ENCODE assay signal across 1 cellular context in the genomic region with DNA sequence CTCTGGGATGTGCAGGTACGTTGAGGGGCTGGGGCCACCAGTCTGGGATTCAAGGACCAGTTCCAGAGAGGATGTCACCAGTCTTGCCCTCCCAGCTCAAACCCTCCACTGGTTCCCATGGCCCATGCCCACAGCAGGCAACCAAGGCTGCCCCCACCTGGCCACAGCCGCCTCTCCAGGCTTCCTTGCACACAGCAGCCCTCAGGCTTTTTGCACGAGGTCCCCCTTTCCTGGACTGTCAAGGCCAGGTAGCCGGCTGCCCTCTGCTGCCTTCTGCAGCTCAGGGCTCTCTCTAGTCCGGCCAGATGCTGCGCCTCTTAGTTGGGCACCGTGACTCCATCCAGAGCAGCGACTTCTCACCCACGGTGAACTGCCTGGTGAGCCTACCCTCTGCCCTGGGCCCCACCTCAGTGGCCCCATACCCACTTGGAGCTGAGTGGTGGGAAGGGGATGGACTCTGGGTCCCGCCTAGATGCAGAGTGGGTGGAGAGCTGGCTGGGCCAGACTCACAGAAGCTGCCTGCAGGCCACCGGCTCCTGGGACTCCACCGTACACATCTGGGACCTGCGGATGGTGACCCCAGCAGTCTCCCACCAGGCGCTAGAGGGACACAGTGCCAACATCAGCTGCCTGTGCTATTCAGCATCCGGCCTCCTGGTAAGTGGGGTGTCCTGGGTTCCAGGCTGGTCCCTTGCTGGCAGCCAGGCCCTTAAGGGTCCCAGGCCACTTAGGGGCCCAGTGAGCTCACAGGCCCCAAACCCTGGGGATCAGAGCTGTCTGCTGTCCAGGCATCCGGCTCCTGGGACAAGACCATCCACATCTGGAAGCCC.
TF ChIP-seq lines count a peak whose summit lies in the region.

No MANE protein-coding gene starts in this region.

TF ChIP-seq in HepG2, 621 proteins besides CTCF, POLR2A, EP300 and RAD21 (continued from another document and continues in another):
- TF ChIP-seq MLXIP (CRISPR knock-in tag; IDR thresholded peaks at IDR 0.05; ENCODE audit: borderline replicate concordance) (no peak), RFX3 (CRISPR knock-in tag; IDR thresholded peaks at IDR 0.05) (no peak), GATAD1 (CRISPR knock-in tag; IDR thresholded peaks at IDR 0.05) (0 out of 2 replicates have a peak, but pooled peaks have one; percentile 8), HNF4A (CRISPR knock-in tag; IDR thresholded peaks at IDR 0.05) (no peak), SOX6 (IDR thresholded peaks at IDR 0.05) (no peak), SOX6 (CRISPR knock-in tag; IDR thresholded peaks at IDR 0.05) (no peak; the same call in 1 of the 2 replicates), ZBTB21 (CRISPR knock-in tag; IDR thresholded peaks at IDR 0.05) (no peak), FOSL2 (CRISPR knock-in tag; IDR thresholded peaks at IDR 0.05) (no peak), ZNF552 (CRISPR knock-in tag; IDR thresholded peaks at IDR 0.05; ENCODE audit: borderline replicate concordance) (no peak), ZNF382 (CRISPR knock-in tag; IDR thresholded peaks at IDR 0.05; ENCODE audit: borderline replicate concordance) (no peak), JDP2 (CRISPR knock-in tag; IDR thresholded peaks at IDR 0.05; ENCODE audit: borderline replicate concordance) (no peak), POLR2G (IDR thresholded peaks at IDR 0.05; ENCODE audit: low read depth, low read length) (peak; percentile 16), TBL1XR1 (IDR thresholded peaks at IDR 0.05; ENCODE audit: borderline replicate concordance, low read length, partially characterized antibody) (no peak), ZNF607 (CRISPR knock-in tag; IDR thresholded peaks at IDR 0.05; ENCODE audit: borderline replicate concordance) (no peak), ZNF558 (CRISPR knock-in tag; IDR thresholded peaks at IDR 0.05; ENCODE audit: borderline replicate concordance) (no peak), FLYWCH1 (CRISPR knock-in tag; IDR thresholded peaks at IDR 0.05) (no peak), NFE2L1 (CRISPR knock-in tag; IDR thresholded peaks at IDR 0.05; ENCODE audit: borderline replicate concordance) (no peak), PPARG (CRISPR knock-in tag; conservative IDR thresholded peaks at IDR 0.05) (no peak), KMT2A (CRISPR knock-in tag; IDR thresholded peaks at IDR 0.05) (0 out of 2 replicates have a peak, but pooled peaks have one; percentile 3), ELK4 (CRISPR knock-in tag; IDR thresholded peaks at IDR 0.05; ENCODE audit: borderline replicate concordance) (no peak), CC2D1A (CRISPR knock-in tag; IDR thresholded peaks at IDR 0.05) (no peak)
- TF ChIP-seq, protein P1, sequence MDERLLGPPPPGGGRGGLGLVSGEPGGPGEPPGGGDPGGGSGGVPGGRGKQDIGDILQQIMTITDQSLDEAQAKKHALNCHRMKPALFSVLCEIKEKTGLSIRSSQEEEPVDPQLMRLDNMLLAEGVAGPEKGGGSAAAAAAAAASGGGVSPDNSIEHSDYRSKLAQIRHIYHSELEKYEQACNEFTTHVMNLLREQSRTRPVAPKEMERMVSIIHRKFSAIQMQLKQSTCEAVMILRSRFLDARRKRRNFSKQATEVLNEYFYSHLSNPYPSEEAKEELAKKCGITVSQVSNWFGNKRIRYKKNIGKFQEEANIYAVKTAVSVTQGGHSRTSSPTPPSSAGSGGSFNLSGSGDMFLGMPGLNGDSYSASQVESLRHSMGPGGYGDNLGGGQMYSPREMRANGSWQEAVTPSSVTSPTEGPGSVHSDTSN (CRISPR knock-in tag; IDR thresholded peaks at IDR 0.05): no peak
- TF ChIP-seq, protein P2, sequence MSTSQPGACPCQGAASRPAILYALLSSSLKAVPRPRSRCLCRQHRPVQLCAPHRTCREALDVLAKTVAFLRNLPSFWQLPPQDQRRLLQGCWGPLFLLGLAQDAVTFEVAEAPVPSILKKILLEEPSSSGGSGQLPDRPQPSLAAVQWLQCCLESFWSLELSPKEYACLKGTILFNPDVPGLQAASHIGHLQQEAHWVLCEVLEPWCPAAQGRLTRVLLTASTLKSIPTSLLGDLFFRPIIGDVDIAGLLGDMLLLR (CRISPR knock-in tag; IDR thresholded peaks at IDR 0.05): 0 out of 2 replicates have a peak, but pooled peaks have one; percentile 8
- TF ChIP-seq, protein P3, sequence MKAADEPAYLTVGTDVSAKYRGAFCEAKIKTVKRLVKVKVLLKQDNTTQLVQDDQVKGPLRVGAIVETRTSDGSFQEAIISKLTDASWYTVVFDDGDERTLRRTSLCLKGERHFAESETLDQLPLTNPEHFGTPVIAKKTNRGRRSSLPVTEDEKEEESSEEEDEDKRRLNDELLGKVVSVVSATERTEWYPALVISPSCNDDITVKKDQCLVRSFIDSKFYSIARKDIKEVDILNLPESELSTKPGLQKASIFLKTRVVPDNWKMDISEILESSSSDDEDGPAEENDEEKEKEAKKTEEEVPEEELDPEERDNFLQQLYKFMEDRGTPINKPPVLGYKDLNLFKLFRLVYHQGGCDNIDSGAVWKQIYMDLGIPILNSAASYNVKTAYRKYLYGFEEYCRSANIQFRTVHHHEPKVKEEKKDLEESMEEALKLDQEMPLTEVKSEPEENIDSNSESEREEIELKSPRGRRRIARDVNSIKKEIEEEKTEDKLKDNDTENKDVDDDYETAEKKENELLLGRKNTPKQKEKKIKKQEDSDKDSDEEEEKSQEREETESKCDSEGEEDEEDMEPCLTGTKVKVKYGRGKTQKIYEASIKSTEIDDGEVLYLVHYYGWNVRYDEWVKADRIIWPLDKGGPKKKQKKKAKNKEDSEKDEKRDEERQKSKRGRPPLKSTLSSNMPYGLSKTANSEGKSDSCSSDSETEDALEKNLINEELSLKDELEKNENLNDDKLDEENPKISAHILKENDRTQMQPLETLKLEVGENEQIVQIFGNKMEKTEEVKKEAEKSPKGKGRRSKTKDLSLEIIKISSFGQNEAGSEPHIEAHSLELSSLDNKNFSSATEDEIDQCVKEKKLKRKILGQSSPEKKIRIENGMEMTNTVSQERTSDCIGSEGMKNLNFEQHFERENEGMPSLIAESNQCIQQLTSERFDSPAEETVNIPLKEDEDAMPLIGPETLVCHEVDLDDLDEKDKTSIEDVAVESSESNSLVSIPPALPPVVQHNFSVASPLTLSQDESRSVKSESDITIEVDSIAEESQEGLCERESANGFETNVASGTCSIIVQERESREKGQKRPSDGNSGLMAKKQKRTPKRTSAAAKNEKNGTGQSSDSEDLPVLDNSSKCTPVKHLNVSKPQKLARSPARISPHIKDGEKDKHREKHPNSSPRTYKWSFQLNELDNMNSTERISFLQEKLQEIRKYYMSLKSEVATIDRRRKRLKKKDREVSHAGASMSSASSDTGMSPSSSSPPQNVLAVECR (CRISPR knock-in tag; IDR thresholded peaks at IDR 0.05; ENCODE audit: borderline replicate concordance): no peak; the same call in 1 of the 2 replicates
- TF ChIP-seq, protein P4, sequence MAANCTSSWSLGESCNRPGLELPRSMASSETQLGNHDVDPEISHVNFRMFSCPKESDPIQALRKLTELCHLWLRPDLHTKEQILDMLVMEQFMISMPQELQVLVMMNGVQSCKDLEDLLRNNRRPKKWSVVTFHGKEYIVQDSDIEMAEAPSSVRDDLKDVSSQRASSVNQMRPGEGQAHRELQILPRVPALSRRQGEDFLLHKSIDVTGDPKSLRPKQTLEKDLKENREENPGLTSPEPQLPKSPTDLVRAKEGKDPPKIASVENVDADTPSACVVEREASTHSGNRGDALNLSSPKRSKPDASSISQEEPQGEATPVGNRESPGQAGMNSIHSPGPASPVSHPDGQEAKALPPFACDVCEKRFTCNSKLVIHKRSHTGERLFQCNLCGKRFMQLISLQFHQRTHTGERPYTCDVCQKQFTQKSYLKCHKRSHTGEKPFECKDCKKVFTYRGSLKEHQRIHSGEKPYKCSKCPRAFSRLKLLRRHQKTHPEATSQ (CRISPR knock-in tag; IDR thresholded peaks at IDR 0.05; ENCODE audit: borderline replicate concordance): no peak
- TF ChIP-seq, protein P5, sequence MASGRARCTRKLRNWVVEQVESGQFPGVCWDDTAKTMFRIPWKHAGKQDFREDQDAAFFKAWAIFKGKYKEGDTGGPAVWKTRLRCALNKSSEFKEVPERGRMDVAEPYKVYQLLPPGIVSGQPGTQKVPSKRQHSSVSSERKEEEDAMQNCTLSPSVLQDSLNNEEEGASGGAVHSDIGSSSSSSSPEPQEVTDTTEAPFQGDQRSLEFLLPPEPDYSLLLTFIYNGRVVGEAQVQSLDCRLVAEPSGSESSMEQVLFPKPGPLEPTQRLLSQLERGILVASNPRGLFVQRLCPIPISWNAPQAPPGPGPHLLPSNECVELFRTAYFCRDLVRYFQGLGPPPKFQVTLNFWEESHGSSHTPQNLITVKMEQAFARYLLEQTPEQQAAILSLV (CRISPR knock-in tag; IDR thresholded peaks at IDR 0.05; ENCODE audit: borderline replicate concordance): no peak
- TF ChIP-seq, protein P6, sequence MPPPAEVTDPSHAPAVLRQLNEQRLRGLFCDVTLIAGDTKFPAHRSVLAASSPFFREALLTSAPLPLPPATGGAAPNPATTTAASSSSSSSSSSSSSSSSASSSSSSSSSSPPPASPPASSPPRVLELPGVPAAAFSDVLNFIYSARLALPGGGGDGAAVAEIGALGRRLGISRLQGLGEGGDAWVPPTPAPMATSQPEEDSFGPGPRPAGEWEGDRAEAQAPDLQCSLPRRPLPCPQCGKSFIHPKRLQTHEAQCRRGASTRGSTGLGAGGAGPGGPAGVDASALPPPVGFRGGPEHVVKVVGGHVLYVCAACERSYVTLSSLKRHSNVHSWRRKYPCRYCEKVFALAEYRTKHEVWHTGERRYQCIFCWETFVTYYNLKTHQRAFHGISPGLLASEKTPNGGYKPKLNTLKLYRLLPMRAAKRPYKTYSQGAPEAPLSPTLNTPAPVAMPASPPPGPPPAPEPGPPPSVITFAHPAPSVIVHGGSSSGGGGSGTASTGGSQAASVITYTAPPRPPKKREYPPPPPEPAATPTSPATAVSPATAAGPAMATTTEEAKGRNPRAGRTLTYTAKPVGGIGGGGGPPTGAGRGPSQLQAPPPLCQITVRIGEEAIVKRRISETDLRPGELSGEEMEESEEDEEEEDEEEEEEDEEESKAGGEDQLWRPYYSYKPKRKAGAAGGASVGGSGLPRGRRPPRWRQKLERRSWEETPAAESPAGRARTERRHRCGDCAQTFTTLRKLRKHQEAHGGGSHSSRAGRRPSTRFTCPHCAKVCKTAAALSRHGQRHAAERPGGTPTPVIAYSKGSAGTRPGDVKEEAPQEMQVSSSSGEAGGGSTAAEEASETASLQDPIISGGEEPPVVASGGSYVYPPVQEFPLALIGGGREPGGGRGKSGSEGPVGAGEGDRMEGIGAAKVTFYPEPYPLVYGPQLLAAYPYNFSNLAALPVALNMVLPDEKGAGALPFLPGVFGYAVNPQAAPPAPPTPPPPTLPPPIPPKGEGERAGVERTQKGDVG (CRISPR knock-in tag; IDR thresholded peaks at IDR 0.05; ENCODE audit: borderline replicate concordance): peak; percentile 20; the same call in 1 of the 2 replicates
- TF ChIP-seq, protein P7, sequence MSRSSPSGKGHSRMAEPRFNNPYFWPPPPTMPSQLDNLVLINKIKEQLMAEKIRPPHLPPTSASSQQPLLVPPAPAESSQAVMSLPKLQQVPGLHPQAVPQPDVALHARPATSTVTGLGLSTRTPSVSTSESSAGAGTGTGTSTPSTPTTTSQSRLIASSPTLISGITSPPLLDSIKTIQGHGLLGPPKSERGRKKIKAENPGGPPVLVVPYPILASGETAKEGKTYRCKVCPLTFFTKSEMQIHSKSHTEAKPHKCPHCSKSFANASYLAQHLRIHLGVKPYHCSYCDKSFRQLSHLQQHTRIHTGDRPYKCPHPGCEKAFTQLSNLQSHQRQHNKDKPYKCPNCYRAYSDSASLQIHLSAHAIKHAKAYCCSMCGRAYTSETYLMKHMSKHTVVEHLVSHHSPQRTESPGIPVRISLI (CRISPR knock-in tag; IDR thresholded peaks at IDR 0.05; ENCODE audit: borderline replicate concordance): no peak
- TF ChIP-seq, protein P8, sequence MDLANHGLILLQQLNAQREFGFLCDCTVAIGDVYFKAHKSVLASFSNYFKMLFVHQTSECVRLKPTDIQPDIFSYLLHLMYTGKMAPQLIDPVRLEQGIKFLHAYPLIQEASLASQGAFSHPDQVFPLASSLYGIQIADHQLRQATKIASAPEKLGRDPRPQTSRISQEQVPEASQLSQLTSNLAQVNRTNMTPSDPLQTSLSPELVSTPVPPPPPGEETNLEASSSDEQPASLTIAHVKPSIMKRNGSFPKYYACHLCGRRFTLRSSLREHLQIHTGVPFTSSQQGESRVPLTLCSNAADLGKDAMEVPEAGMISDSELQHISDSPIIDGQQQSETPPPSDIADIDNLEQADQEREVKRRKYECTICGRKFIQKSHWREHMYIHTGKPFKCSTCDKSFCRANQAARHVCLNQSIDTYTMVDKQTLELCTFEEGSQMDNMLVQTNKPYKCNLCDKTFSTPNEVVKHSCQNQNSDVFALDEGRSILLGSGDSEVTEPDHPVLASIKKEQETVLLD (CRISPR knock-in tag; IDR thresholded peaks at IDR 0.05; ENCODE audit: low read depth): no peak
- TF ChIP-seq, protein P9, sequence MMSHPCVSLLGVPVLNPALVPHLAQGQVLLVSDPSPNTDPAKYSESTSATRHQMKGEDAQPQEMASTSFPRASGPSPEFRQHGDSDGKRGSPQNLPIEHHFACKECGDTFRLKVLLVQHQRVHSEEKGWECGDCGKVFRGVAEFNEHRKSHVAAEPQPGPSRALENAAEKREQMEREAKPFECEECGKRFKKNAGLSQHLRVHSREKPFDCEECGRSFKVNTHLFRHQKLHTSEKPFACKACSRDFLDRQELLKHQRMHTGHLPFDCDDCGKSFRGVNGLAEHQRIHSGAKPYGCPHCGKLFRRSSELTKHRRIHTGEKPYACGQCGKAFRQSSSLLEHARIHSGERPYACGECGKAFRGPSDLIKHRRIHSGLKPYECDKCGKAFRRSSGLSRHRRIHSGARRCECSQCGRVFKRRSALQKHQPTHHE (CRISPR knock-in tag; IDR thresholded peaks at IDR 0.05; ENCODE audit: borderline replicate concordance): no peak
